1 cellular context compared by ENCODE assay signal in genomic region chr10:17910144-17910789, GRCh38.
TF ChIP-seq lines count a peak whose summit lies in the region.

No MANE protein-coding gene starts in this region.

TF ChIP-seq in WTC11, 78 proteins besides CTCF, POLR2A, EP300 and RAD21 (continued from another document):
- TF ChIP-seq, protein P1, sequence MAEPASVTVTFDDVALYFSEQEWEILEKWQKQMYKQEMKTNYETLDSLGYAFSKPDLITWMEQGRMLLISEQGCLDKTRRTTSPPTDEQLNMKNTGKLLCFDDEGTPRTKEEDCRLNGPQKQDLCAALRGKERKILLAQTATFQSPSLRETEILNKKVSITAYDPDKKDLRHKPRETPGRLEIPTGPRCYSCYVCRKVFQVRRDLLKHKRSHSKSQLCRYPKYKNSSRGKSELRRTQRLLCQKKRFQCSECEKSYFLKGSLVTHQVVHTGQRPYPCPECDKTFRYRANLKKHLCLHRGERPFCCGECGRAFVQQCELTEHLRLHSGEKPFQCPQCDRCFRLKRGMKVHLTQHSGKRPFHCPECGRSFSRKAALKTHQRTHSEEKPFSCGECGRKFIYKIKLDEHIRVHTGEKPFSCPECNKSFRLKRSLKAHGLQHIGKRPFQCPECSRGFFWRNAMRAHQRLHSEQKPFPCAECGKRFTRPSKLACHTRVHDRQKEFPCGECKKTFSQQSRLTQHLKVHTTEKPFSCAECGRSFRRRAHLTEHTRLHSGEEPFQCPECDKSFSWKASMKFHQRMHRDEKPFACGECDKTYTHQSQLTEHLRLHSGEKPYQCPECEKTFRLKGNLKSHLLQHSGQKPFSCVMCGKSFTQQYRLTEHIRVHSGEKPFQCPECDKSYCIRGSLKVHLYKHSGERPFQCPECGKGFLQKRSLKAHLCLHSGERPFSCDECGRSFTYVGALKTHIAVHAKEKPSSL (CRISPR knock-in tag; conservative IDR thresholded peaks at IDR 0.05): no peak
- TF ChIP-seq ERG (CRISPR knock-in tag; IDR thresholded peaks at IDR 0.05) (no peak), EMX1 (CRISPR knock-in tag; IDR thresholded peaks at IDR 0.05) (no peak), ZNF416 (CRISPR knock-in tag; IDR thresholded peaks at IDR 0.05) (no peak), MYBL2 (CRISPR knock-in tag; IDR thresholded peaks at IDR 0.05) (no peak), RORB (CRISPR knock-in tag; IDR thresholded peaks at IDR 0.05) (no peak), PREB (CRISPR knock-in tag; IDR thresholded peaks at IDR 0.05; ENCODE audit: borderline replicate concordance) (no peak), JAZF1 (CRISPR knock-in tag; IDR thresholded peaks at IDR 0.05) (no peak), SP1 (CRISPR knock-in tag; conservative IDR thresholded peaks at IDR 0.05) (no peak)
